In the genomic region with DNA sequence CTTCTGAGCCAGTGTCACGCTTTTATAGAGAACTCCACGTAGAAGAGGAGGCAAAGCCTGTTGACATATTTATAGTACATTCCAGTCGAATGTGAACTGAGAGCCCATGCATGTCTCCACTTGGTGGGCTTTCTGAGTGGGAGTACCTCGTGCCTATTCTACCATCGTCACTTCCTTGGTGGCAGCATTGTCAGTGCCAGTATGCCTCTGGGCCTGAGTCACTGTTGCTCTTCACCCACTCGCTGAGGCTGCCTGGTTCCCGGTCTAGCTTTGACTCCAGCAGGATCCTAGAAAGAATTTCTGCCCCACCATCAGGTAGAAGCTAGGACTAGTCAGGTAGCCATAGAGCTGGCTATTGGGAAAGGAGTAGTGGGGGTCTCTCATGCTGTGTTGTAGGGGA, we compare ENCODE assay signal across 1 cellular context.
TF ChIP-seq lines count a peak whose summit lies in the region.

No MANE protein-coding gene starts in this region.

TF ChIP-seq in endothelial cell of umbilical vein, 7 proteins besides CTCF, POLR2A, EP300 and RAD21:
- TF ChIP-seq POLR2AphosphoS5 (IDR thresholded peaks at IDR 0.05; ENCODE audit: insufficient read depth, low read depth, low read length): no peak
- no peak for TF ChIP-seq GATA2 (IDR thresholded peaks at IDR 0.05; ENCODE audit: insufficient read depth, insufficient read length, low read depth, low read length)
- TF ChIP-seq JUN (IDR thresholded peaks at IDR 0.05; ENCODE audit: borderline replicate concordance, insufficient read depth, insufficient read length, low read depth): no peak
- no peak for TF ChIP-seq MYC (IDR thresholded peaks at IDR 0.05; ENCODE audit: low read depth, low read length)
- TF ChIP-seq, protein P1, sequence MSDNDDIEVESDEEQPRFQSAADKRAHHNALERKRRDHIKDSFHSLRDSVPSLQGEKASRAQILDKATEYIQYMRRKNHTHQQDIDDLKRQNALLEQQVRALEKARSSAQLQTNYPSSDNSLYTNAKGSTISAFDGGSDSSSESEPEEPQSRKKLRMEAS (IDR thresholded peaks at IDR 0.05; ENCODE audit: insufficient read depth, insufficient read length): no peak
- TF ChIP-seq FOS (IDR thresholded peaks at IDR 0.05; ENCODE audit: borderline replicate concordance, insufficient read depth, low read length): no peak
- no peak for TF ChIP-seq EZH2 (IDR thresholded peaks at IDR 0.05; ENCODE audit: borderline replicate concordance, low read depth, low read length, severe bottlenecking)
